ENCODE assay signal across 1 cellular context in the genomic region with DNA sequence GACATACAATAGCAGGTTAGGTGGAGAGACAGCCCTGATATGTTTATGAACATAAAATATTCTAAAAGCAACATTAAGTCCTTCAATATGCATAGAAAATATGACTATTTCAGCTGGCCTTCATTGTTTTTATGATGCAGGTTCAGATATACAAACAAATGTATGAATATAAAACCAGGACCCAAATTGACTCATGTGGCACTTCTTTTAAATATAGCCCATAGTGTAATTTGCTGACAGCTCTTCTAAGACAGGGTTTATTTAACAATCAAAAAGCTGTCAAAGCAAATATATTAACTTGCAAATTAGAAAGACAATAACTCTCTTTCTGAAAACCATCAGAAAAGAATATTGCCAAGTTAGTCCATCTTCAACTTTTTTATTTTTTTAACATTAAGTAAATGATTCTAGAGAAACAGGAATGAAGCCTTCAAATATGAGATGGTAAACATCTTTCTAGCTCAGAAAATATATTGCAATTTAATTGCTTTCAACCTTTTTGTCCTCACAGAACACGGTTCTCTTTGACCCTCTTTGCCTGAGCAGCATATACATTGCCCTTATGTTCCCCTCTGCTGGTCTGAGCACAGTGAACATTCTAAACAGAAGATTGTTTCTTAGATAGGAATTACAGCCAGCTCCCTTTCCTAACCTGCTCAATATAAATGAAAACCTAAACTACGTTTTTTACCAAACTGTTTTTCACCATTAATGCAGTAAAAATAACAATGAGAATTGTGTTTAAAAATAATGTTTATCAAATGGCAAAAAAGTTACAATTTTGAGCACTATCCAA.
TF ChIP-seq lines count a peak whose summit lies in the region.

No MANE protein-coding gene starts in this region.

TF ChIP-seq in SK-N-SH, 30 proteins besides CTCF, POLR2A, EP300 and RAD21 (continued from another document):
- TF ChIP-seq, protein P1, sequence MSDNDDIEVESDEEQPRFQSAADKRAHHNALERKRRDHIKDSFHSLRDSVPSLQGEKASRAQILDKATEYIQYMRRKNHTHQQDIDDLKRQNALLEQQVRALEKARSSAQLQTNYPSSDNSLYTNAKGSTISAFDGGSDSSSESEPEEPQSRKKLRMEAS (IDR thresholded peaks at IDR 0.05; ENCODE audit: low read depth) = no peak
- TF ChIP-seq TEAD4 (IDR thresholded peaks at IDR 0.05; ENCODE audit: borderline replicate concordance, insufficient read depth) (no peak), NRF1 (IDR thresholded peaks at IDR 0.05; ENCODE audit: low read depth, low read length) (no peak), FOXM1 (IDR thresholded peaks at IDR 0.05; ENCODE audit: low read depth) (no peak), ZBTB33 (IDR thresholded peaks at IDR 0.05; ENCODE audit: borderline replicate concordance, low read depth) (no peak), MXI1 (IDR thresholded peaks at IDR 0.05; ENCODE audit: low read depth, low read length) (no peak), SIN3A (IDR thresholded peaks at IDR 0.05; ENCODE audit: borderline replicate concordance, low read depth, low read length) (no peak), ELF1 (IDR thresholded peaks at IDR 0.05) (no peak), YY1 (IDR thresholded peaks at IDR 0.05; ENCODE audit: low read depth) (no peak), GATA2 (CRISPR knock-in tag; IDR thresholded peaks at IDR 0.05) (peak; percentile 82)
